In genomic region chr9:100587375-100587774, GRCh38 we compare ENCODE assay signal across 1 cellular context.
TF ChIP-seq lines count a peak whose summit lies in the region.

No MANE protein-coding gene starts in this region.

TF ChIP-seq in WTC11, 78 proteins besides CTCF, POLR2A, EP300 and RAD21:
- TF ChIP-seq ZNF281 (CRISPR knock-in tag; IDR thresholded peaks at IDR 0.05) (no peak), ZNF396 (CRISPR knock-in tag; IDR thresholded peaks at IDR 0.05; ENCODE audit: borderline replicate concordance) (no peak), MXD4 (CRISPR knock-in tag; IDR thresholded peaks at IDR 0.05; ENCODE audit: borderline replicate concordance) (no peak), ZNF138 (CRISPR knock-in tag; conservative IDR thresholded peaks at IDR 0.05) (no peak), ZNF423 (CRISPR knock-in tag; IDR thresholded peaks at IDR 0.05) (no peak), CBFB (CRISPR knock-in tag; IDR thresholded peaks at IDR 0.05; ENCODE audit: low read depth) (no peak), NR2C2 (CRISPR knock-in tag; IDR thresholded peaks at IDR 0.05) (no peak)
